ENCODE assay signal across 8 cellular contexts in genomic region chr9:97900738-97901565, GRCh38. TPM values are rescaled to one million over a fixed set of nuclear protein-coding genes. Genes with fewer than 3 reads are reported as not detected.
A peak's percentile ranks its signal among the peaks of the same experiment; 100 is the strongest.
DNase-seq lines count a peak whose midpoint lies in the region; ATAC-seq and TF ChIP-seq lines count a peak whose summit lies in the region.

No MANE protein-coding gene starts in this region.

- H3K36me3 ChIP-seq in Caco-2 (ENCODE audit: control insufficient read depth, insufficient read depth, low read length) (no peaks in the 10 kb centered on the region; the same call in 1 of the 2 replicates), mesenchymal stem cell (ENCODE audit: control insufficient read depth in 1 of 2, insufficient read depth in 2 of 2, low read depth in 1 of 2, low read length in 2 of 2) (peaks cover 10 to 12% of the 10 kb centered on the region in 2 experiments)

- no peak overlapping the region for H2BK15ac ChIP-seq in mesenchymal stem cell (ENCODE audit: low read depth, poor library complexity, severe bottlenecking)

- H3K4me3 Mint-ChIP-seq in Caco-2 (ENCODE audit: unreplicated experiment) (no peak overlapping the region), chondrocyte (ENCODE audit: unreplicated experiment) (no peak overlapping the region)

- peaks cover 13% of the 10 kb centered on the region for H3K79me1 ChIP-seq in mesenchymal stem cell (replicated peaks; ENCODE audit: low read length, poor library complexity, severe bottlenecking)

- ATAC-seq in GM18907 (IDR thresholded peaks at IDR 0.05; ENCODE audit: unreplicated experiment) (no peak), GM18517 (IDR thresholded peaks at IDR 0.05; ENCODE audit: unreplicated experiment) (no peak)

- DNase-seq in Caco-2 = peak in 1 of 2 experiments; percentile 61
- DNase-seq in H4 (ENCODE audit: low spot score) = peak; percentile 24
- peak; percentile 51 for DNase-seq in NCI-H748 (lab: John Stamatoyannopoulos, UW; ENCODE audit: unreplicated experiment)
- DNase-seq in chondrocyte (ENCODE audit: low spot score) = no peak
- DNase-seq in mesenchymal stem cell = peak; percentile 55
- no peak for DNase-seq in NCI-H187 treated with DMSO at 0.1 percent for 48 hours (lab: John Stamatoyannopoulos, UW)

- no peak overlapping the region for H3K27ac Mint-ChIP-seq in Caco-2 (ENCODE audit: unreplicated experiment)
- no peak overlapping the region for H3K27ac Mint-ChIP-seq in chondrocyte (ENCODE audit: unreplicated experiment)

- H3K14ac ChIP-seq in mesenchymal stem cell (ENCODE audit: low read length in 2 of 2) = no peak overlapping the region

- H4K91ac ChIP-seq in mesenchymal stem cell (ENCODE audit: low read length) = no peak overlapping the region

- H3K27me3 Mint-ChIP-seq in Caco-2 (ENCODE audit: insufficient read depth, unreplicated experiment) (no peaks in the 10 kb centered on the region), chondrocyte (ENCODE audit: low read depth) (no peaks in the 10 kb centered on the region)

- H3K4me1 ChIP-seq in Caco-2 = no peaks in the 10 kb centered on the region
- H3K4me1 ChIP-seq in mesenchymal stem cell (ENCODE audit: control insufficient read depth, insufficient read depth, low read depth, low read length) = peaks cover 1% of the 10 kb centered on the region

- intact Hi-C loops in Caco-2 (cut with micrococcal nuclease; ENCODE audit: unreplicated experiment) = loop anchor here (1.0 to 5.0 kb wide), 3 partner anchors 99 to 204 kb away; partner anchors contain the start of gene XPA

- H3K27ac ChIP-seq in mesenchymal stem cell (ENCODE audit: low read length, poor library complexity, severe bottlenecking) = no peak overlapping the region

- no peak overlapping the region for H2AK5ac ChIP-seq in mesenchymal stem cell (ENCODE audit: low read length, severe bottlenecking)

- H3K36me3 Mint-ChIP-seq in Caco-2 (ENCODE audit: insufficient read depth, unreplicated experiment) (peaks cover 14% of the 10 kb centered on the region), chondrocyte (ENCODE audit: low read depth) (peaks cover 5% of the 10 kb centered on the region)

- H3K23ac ChIP-seq in mesenchymal stem cell (ENCODE audit: low read length in 2 of 2) = no peak overlapping the region

- H2BK12ac ChIP-seq in mesenchymal stem cell (ENCODE audit: low read length in 2 of 2) = no peak overlapping the region

- CTCF ChIA-PET in Caco-2 (lab: Charles Lee) = interaction anchor here (0.7 to 1.3 kb wide), 7 partner anchors 11 to 205 kb away, joined by 3 to 7 read pairs (median 3); partner anchors contain the start of gene TRMO

- no peak overlapping the region for H3K4me3 ChIP-seq in Caco-2 (ENCODE audit: low read depth, low read length)
- H3K4me3 ChIP-seq in mesenchymal stem cell (ENCODE audit: insufficient read depth in 1 of 2, low read depth in 1 of 2, low read length in 2 of 2) = peak overlapping the region in 1 of 2 experiments; percentile 60

- no peak overlapping the region for H4K8ac ChIP-seq in mesenchymal stem cell (ENCODE audit: low read length)

- no peak overlapping the region for H2AFZ ChIP-seq in mesenchymal stem cell (ENCODE audit: low read depth, low read length)

- no peaks in the 10 kb centered on the region for H3K9me3 ChIP-seq in Caco-2
- no peaks in the 10 kb centered on the region for H3K9me3 ChIP-seq in mesenchymal stem cell (ENCODE audit: control insufficient read depth, low read length)

- H3K27me3 ChIP-seq in Caco-2 (replicated peaks; ENCODE audit: control insufficient read depth, insufficient read depth, low read length) (no peaks in the 10 kb centered on the region), mesenchymal stem cell (ENCODE audit: control insufficient read depth in 1 of 2, insufficient read depth in 1 of 2, low read length in 2 of 2) (no peaks in the 10 kb centered on the region)

- H3K4me2 ChIP-seq in mesenchymal stem cell (ENCODE audit: low read length, poor library complexity, severe bottlenecking) = no peak overlapping the region

- H3K9me3 Mint-ChIP-seq in Caco-2 (ENCODE audit: unreplicated experiment) (no peaks in the 10 kb centered on the region), chondrocyte (ENCODE audit: low read depth) (no peaks in the 10 kb centered on the region)

- 60% methylated on average over 4 of the region's 5 CpGs for WGBS in mesenchymal stem cell

- POLR2A ChIA-PET in Caco-2 (lab: Charles Lee) = no interaction called here

- no peak overlapping the region for H3K4ac ChIP-seq in mesenchymal stem cell (ENCODE audit: low read depth in 1 of 2, low read length in 2 of 2)

- peak overlapping the region; percentile 67 for H3K9ac ChIP-seq in mesenchymal stem cell (ENCODE audit: low read length)

- peak; percentile 71 to 73 for TF ChIP-seq CTCF in Caco-2 (IDR thresholded peaks at IDR 0.05; ENCODE audit: insufficient read depth in 1 of 2, low read depth in 1 of 2, low read length in 1 of 2, severe bottlenecking in 1 of 2, unreplicated experiment in 1 of 2)
- peak; percentile 89 for TF ChIP-seq CTCF in chondrocyte (IDR thresholded peaks at IDR 0.05)

- H2BK5ac ChIP-seq in mesenchymal stem cell (ENCODE audit: low read depth, low read length, poor library complexity, severe bottlenecking) = no peak overlapping the region

- H3K4me1 Mint-ChIP-seq in Caco-2 (ENCODE audit: low read depth, unreplicated experiment) (no peaks in the 10 kb centered on the region), chondrocyte (ENCODE audit: low read depth) (no peaks in the 10 kb centered on the region)

- BruUV-seq in Caco-2 (replicated peaks; lab: Mats Ljungman, UMichigan) = no TSS peak

- H3K18ac ChIP-seq in mesenchymal stem cell (ENCODE audit: low read depth in 1 of 2, low read length in 2 of 2) = no peak overlapping the region

- H2BK120ac ChIP-seq in mesenchymal stem cell (ENCODE audit: low read depth, low read length) = no peak overlapping the region

RNA-seq across cellular contexts. Expression of gene TRMO, which starts 21.3 kb away (rescaled TPM):
- total RNA-seq in Caco-2 (2022) (10.0 and 15.2 TPM in 2 replicates), chondrocyte (9.3 to 9.9 TPM (median 9.5 TPM) in 3 replicates)
- 16.6 and 19.1 TPM in 2 replicates for total RNA-seq in H4 (2014; rRNA removed; shearing (Covaris generic))
- polyA plus RNA-seq in mesenchymal stem cell (2013, experiment 1 of 2) = 9.9 TPM
- polyA plus RNA-seq in mesenchymal stem cell (2013, experiment 2 of 2) = 9.7 TPM

RNA-seq across cellular contexts. Expression of gene HEMGN, which starts 37.0 kb away (rescaled TPM):
- total RNA-seq in Caco-2 (2022) = not detected in 2 replicates
- not detected in 2 replicates for total RNA-seq in H4 (2014; rRNA removed; shearing (Covaris generic))
- total RNA-seq in chondrocyte = not detected in 3 replicates
- polyA plus RNA-seq in mesenchymal stem cell (2013, experiment 1 of 2) = not detected
- not detected for polyA plus RNA-seq in mesenchymal stem cell (2013, experiment 2 of 2)

RNA-seq across cellular contexts. Expression of gene FOXE1, which starts 47.9 kb away (rescaled TPM):
- total RNA-seq in Caco-2 (2022) (not detected in 2 replicates), chondrocyte (not detected in 3 replicates)
- total RNA-seq in H4 (2014; rRNA removed; shearing (Covaris generic)) = not detected in 2 replicates
- polyA plus RNA-seq in mesenchymal stem cell (2013, experiment 1 of 2) = not detected
- not detected for polyA plus RNA-seq in mesenchymal stem cell (2013, experiment 2 of 2)

Comparison
In these comparisons a context has a peak if more than half of its experiments do, and no peak if none do; other contexts are left out.
1. DNase-seq: peak in H4 (single experiment), NCI-H748 (single experiment) and mesenchymal stem cell (single experiment); none in chondrocyte (single experiment) and NCI-H187 treated with DMSO at 0.1 percent for 48 hours (single experiment).